Comparison of ENCODE assay signal across 1 cellular context in the genomic region with DNA sequence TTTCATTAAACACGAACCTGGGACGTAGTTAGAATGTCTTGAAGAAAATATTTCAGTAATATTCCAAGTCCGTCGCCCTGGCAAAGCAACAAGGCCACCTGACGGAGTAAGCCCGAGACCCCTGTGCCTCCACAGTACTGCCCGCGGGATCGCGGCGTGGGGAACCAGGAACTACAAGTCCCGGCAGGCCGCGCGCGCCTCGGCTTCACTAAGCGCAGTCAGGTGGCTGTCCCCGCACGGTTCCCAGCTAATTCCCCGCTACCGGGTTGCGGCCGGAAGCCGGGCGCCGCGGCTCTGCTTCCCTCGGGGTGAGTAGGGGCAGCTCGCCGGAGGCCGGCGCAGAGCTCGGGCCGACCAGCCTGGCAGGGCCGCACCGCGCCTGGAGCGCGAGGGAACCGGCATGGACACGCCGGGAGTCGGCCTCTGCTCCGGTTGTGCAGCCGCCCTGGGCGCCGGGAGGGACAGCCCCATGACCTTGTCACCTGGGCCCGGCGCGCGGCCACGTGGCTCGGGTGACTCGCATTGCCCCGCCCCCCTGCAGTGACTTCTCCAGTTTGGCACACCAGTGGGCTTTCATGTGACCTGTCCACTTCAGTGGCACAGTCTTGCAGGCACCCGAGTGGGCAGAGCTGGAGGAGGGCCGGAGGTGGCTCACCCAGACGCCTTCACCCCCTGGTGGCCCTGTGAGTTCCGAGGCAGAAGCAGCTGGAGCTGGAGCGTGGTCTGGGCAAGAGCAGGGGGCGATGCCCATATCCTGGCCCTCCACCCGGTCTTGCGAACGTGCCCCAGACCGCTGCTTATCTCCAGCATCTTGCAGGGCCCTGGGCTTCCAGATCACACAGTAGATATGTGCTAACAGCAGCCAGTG.
A peak's percentile ranks its signal among the peaks of the same experiment; 100 is the strongest.
TF ChIP-seq lines count a peak whose summit lies in the region.

A gene with protein sequence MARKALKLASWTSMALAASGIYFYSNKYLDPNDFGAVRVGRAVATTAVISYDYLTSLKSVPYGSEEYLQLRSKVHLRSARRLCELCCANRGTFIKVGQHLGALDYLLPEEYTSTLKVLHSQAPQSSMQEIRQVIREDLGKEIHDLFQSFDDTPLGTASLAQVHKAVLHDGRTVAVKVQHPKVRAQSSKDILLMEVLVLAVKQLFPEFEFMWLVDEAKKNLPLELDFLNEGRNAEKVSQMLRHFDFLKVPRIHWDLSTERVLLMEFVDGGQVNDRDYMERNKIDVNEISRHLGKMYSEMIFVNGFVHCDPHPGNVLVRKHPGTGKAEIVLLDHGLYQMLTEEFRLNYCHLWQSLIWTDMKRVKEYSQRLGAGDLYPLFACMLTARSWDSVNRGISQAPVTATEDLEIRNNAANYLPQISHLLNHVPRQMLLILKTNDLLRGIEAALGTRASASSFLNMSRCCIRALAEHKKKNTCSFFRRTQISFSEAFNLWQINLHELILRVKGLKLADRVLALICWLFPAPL (plus strand): TSS at position 247 of the 868 bp plus-strand sequence. CDS start 18,870 bp downstream, outside the sequence.

TF ChIP-seq in SK-N-SH, 30 proteins besides CTCF, POLR2A, EP300 and RAD21 (continued from another document):
- TF ChIP-seq, protein P1, sequence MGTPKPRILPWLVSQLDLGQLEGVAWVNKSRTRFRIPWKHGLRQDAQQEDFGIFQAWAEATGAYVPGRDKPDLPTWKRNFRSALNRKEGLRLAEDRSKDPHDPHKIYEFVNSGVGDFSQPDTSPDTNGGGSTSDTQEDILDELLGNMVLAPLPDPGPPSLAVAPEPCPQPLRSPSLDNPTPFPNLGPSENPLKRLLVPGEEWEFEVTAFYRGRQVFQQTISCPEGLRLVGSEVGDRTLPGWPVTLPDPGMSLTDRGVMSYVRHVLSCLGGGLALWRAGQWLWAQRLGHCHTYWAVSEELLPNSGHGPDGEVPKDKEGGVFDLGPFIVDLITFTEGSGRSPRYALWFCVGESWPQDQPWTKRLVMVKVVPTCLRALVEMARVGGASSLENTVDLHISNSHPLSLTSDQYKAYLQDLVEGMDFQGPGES (IDR thresholded peaks at IDR 0.05; ENCODE audit: low read depth, low read length): no peak
- TF ChIP-seq, protein P2, sequence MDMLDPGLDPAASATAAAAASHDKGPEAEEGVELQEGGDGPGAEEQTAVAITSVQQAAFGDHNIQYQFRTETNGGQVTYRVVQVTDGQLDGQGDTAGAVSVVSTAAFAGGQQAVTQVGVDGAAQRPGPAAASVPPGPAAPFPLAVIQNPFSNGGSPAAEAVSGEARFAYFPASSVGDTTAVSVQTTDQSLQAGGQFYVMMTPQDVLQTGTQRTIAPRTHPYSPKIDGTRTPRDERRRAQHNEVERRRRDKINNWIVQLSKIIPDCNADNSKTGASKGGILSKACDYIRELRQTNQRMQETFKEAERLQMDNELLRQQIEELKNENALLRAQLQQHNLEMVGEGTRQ (IDR thresholded peaks at IDR 0.05; ENCODE audit: borderline replicate concordance, low read depth, low read length): peak; percentile 64; the same call in 1 of the 2 replicates
- TF ChIP-seq SMC3 (IDR thresholded peaks at IDR 0.05; ENCODE audit: low read depth, low read length): no peak
- 0 out of 2 replicates have a peak, but pooled peaks have one; percentile 32 for TF ChIP-seq TAF1 (IDR thresholded peaks at IDR 0.05; ENCODE audit: borderline replicate concordance, low read depth, low read length)
- no peak for TF ChIP-seq YY1 (IDR thresholded peaks at IDR 0.05; ENCODE audit: low read depth)
- TF ChIP-seq, protein P3, sequence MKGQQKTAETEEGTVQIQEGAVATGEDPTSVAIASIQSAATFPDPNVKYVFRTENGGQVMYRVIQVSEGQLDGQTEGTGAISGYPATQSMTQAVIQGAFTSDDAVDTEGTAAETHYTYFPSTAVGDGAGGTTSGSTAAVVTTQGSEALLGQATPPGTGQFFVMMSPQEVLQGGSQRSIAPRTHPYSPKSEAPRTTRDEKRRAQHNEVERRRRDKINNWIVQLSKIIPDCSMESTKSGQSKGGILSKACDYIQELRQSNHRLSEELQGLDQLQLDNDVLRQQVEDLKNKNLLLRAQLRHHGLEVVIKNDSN (IDR thresholded peaks at IDR 0.05; ENCODE audit: borderline replicate concordance, low read depth): peak; percentile 89
- TF ChIP-seq CHD2 (IDR thresholded peaks at IDR 0.05; ENCODE audit: low read length, partially characterized antibody): no peak
- TF ChIP-seq POLR2AphosphoS5 (IDR thresholded peaks at IDR 0.05; ENCODE audit: low read depth, low read length): peak; percentile 72
